ENCODE assay signal across 8 cellular contexts in the genomic region with DNA sequence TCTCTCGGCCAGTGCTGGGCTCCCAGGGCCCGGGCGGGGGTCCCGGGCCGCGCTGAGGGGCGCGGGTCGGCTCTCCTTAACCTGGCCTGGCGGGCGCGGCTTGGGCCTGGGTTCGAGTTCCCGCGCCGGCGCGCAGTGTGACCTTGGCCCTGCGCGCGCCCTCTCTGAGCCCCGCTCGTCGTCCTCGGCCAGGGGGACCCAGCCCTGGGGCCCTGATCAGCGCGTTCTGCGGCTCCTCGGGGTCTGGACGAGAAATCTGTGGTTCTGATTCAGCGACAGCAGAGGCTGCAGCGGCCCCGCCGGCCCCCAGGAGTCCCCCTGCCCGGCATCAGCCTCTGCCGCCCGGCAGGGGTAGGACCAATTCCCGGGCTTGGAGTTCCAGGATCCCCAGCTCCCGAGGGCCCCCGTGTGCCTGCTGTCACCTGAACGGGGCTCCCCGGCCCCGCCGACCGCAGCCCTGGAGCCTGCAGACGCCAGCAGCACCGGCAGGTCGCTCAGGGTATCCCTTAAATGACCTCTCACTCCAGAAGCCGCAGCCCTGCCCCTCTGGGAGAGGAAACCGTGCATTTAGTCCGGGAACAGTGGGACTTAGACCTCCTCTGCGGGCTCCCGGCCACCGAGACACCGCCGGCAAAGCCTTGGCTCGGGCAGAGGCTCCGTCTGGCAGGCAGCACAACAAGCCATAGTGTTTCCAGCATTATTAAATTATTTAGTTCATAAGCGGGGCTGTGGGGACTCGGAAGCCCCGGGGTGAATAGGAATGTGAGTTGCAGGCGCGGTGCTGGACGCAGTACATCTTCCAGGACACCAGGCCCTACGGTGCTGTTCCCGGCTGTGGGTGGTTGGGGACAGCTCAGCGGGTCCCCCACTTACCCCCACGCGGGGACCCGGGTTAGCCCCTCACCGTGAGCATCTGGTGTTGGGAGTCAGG. TPM values are rescaled to one million over a fixed set of nuclear protein-coding genes. Genes with fewer than 3 reads are reported as not detected.
A peak's percentile ranks its signal among the peaks of the same experiment; 100 is the strongest.
DNase-seq lines count a peak whose midpoint lies in the region; ATAC-seq, FAIRE-seq and TF ChIP-seq lines count a peak whose summit lies in the region.

No MANE protein-coding gene starts in this region.

- in situ Hi-C loops in HAP-1 (cut with MboI; ENCODE audit: low sequenced_read_pairs): no loop called here

- H3K27me3 Mint-ChIP-seq in activated naive CD8-positive, alpha-beta T cell treated with anti-CD3 and anti-CD28 coated beads, Interleukin-2, amount 10 ng/mL, durations not matched to agents 7 days and 5 days: no peaks in the 10 kb centered on the region

- H3K36me3 ChIP-seq in HAP-1 (replicated peaks): no peaks in the 10 kb centered on the region

- no peak for FAIRE-seq in D721Med (lab: Jason Lieb, UNC)

- peak overlapping the region; percentile 99 for H3K27ac Mint-ChIP-seq in activated naive CD8-positive, alpha-beta T cell treated with anti-CD3 and anti-CD28 coated beads, Interleukin-2, amount 10 ng/mL, durations not matched to agents 7 days and 5 days

- peak overlapping the region; percentile 77 for H3K4me3 ChIP-seq in HAP-1

- H3K36me3 Mint-ChIP-seq in activated naive CD8-positive, alpha-beta T cell treated with anti-CD3 and anti-CD28 coated beads, Interleukin-2, amount 10 ng/mL, durations not matched to agents 7 days and 5 days: peaks cover 22% of the 10 kb centered on the region

- H3K27me3 ChIP-seq in HAP-1 (ENCODE audit: low read depth): no peaks in the 10 kb centered on the region

- intact Hi-C loops in Right ventricle myocardium inferior (cut with DNase I): no loop called here

- POLR2A ChIA-PET in activated naive CD8-positive, alpha-beta T cell treated with anti-CD3 and anti-CD28 coated beads, Interleukin-2, amount 10 ng/mL, durations not matched to agents 7 days and 5 days (lab: Charles Lee): interaction anchor here (0.6 to 3.3 kb wide), 7 partner anchors 10 to 161 kb away, joined by 3 to 38 read pairs (median 4); partner anchors contain the start of gene EIF3B

- no peaks in the 10 kb centered on the region for H3K9me3 ChIP-seq in HAP-1

- H3K9me3 Mint-ChIP-seq in activated naive CD8-positive, alpha-beta T cell treated with anti-CD3 and anti-CD28 coated beads, Interleukin-2, amount 10 ng/mL, durations not matched to agents 7 days and 5 days: no peaks in the 10 kb centered on the region

- H3K4me1 Mint-ChIP-seq in activated naive CD8-positive, alpha-beta T cell treated with anti-CD3 and anti-CD28 coated beads, Interleukin-2, amount 10 ng/mL, durations not matched to agents 7 days and 5 days: peaks cover 52% of the 10 kb centered on the region

- peaks cover 20% of the 10 kb centered on the region for H3K4me1 ChIP-seq in HAP-1

- peak; percentile 70 for DNase-seq in D341Med (ENCODE audit: low spot score)
- DNase-seq in HAP-1 (ENCODE audit: low spot score in 2 of 2): peak in 1 of 2 experiments; percentile 46
- DNase-seq in NCI-H69 (lab: John Stamatoyannopoulos, UW): peak; percentile 65
- DNase-seq in activated naive CD8-positive, alpha-beta T cell treated with anti-CD3 and anti-CD28 coated beads, Interleukin-2, amount 10 ng/mL, durations not matched to agents 7 days and 5 days: peak; percentile 61
- DNase-seq in Right ventricle myocardium inferior (ENCODE audit: missing footprints): peak; percentile 80
- no peak for DNase-seq in omental fat pad (ENCODE audit: low spot score)
- DNase-seq in D721Med (ENCODE audit: insufficient read length, low spot score): no peak

- H3K4me3 Mint-ChIP-seq in activated naive CD8-positive, alpha-beta T cell treated with anti-CD3 and anti-CD28 coated beads, Interleukin-2, amount 10 ng/mL, durations not matched to agents 7 days and 5 days: peak overlapping the region; percentile 89

- no peak for TF ChIP-seq CTCF in omental fat pad (IDR thresholded peaks at IDR 0.05)
- TF ChIP-seq CTCF in D721Med (IDR thresholded peaks at IDR 0.05; ENCODE audit: insufficient read depth, missing control alignments): no peak

- peak; percentile 21 for ATAC-seq in activated naive CD8-positive, alpha-beta T cell treated with anti-CD3 and anti-CD28 coated beads, Interleukin-2, amount 10 ng/mL, durations not matched to agents 7 days and 5 days (ENCODE audit: low read depth)
- ATAC-seq in Right ventricle myocardium inferior (peak; percentile 15), omental fat pad (ENCODE audit: low FRiP score) (peak; percentile 42), HG03469 (IDR thresholded peaks at IDR 0.05; ENCODE audit: unreplicated experiment) (no peak)

RNA-seq across cellular contexts. Expression of gene CHST12, which starts 0.6 kb away (rescaled TPM):
- 10 to 100 TPM; 49.5 to 51.1 TPM for total RNA-seq in activated naive CD8-positive, alpha-beta T cell treated with anti-CD3 and anti-CD28 coated beads, Interleukin-2, amount 10 ng/mL, durations not matched to agents 7 days and 5 days
- total RNA-seq in Right ventricle myocardium inferior (13.5 TPM), omental fat pad (10 to 100 TPM in 3 of 4 donors, 1 to 10 TPM in 1; 7.9 to 18.3 (median 11.3) TPM)

RNA-seq across cellular contexts. Expression of gene EIF3B, which starts 49.4 kb away (rescaled TPM):
- 100 to 1,000 TPM; 152 to 154 TPM for total RNA-seq in activated naive CD8-positive, alpha-beta T cell treated with anti-CD3 and anti-CD28 coated beads, Interleukin-2, amount 10 ng/mL, durations not matched to agents 7 days and 5 days
- total RNA-seq in Right ventricle myocardium inferior (68.1 TPM), omental fat pad (100 to 1,000 TPM; 116 to 251 (median 122) TPM)

Comparison
In these comparisons a context has a peak if more than half of its experiments do, and no peak if none do; other contexts are left out.
1. DNase-seq: peak in D341Med (single experiment), NCI-H69 (single experiment), activated naive CD8-positive, alpha-beta T cell treated with anti-CD3 and anti-CD28 coated beads, Interleukin-2, amount 10 ng/mL, durations not matched to agents 7 days and 5 days (single experiment) and Right ventricle myocardium inferior (single experiment); none in omental fat pad (single experiment) and D721Med (single experiment).